ENCODE assay signal across 1 cellular context in the genomic region with DNA sequence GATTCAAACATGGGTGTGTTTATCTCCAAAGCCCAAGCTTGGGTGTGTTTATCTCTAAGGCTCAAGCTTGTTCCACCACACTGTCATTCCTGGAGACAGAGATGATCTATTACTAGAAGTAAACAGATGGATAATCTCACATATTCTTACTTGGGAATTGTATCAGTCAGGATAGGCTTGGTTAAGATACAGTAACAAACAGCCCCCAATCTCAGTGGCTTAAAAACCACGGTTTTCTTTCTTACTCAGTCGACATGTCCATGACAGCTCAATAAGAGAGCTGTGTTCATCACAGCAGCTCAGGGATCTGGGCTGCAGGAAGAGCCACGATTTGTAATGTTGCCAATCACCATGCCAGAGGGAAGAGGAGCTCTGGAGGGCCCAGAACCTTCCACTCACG.
TF ChIP-seq lines count a peak whose summit lies in the region.

No MANE protein-coding gene starts in this region.

TF ChIP-seq in IMR-90, 13 proteins besides CTCF, POLR2A, EP300 and RAD21 (continued from another document):
- TF ChIP-seq, protein P1, sequence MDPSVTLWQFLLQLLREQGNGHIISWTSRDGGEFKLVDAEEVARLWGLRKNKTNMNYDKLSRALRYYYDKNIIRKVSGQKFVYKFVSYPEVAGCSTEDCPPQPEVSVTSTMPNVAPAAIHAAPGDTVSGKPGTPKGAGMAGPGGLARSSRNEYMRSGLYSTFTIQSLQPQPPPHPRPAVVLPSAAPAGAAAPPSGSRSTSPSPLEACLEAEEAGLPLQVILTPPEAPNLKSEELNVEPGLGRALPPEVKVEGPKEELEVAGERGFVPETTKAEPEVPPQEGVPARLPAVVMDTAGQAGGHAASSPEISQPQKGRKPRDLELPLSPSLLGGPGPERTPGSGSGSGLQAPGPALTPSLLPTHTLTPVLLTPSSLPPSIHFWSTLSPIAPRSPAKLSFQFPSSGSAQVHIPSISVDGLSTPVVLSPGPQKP (IDR thresholded peaks at IDR 0.05; ENCODE audit: borderline replicate concordance, low read depth, low read length): no peak
- TF ChIP-seq BHLHE40 (IDR thresholded peaks at IDR 0.05; ENCODE audit: low read depth, low read length): no peak
